25 cellular contexts compared by ENCODE assay signal in genomic region chr12:26346748-26347147, GRCh38.
A peak's percentile ranks its signal among the peaks of the same experiment; 100 is the strongest.
DNase-seq lines count a peak whose midpoint lies in the region; ATAC-seq and TF ChIP-seq lines count a peak whose summit lies in the region.
"Had no signal": no experiment of that assay in that cellular context is flagged by ENCODE, and none has a peak within 500 bp of the region (broad histone marks: within the 10 kb centered on the region; RNA-seq: fewer than 3 reads in every experiment).

No MANE protein-coding gene starts in this region.

- H3K36me3 Mint-ChIP-seq in T-helper 1 cell treated with Interleukin-12 subunit alpha and Interleukin-12 subunit beta and Interleukin-4 antibody, amounts not matched to agents 30 μg/mL and 1 μg/mL, for 36 hours (ENCODE audit: low read depth): no peaks in the 10 kb centered on the region
- H3K36me3 Mint-ChIP-seq: WTC11 had no signal

- no peaks in the 10 kb centered on the region for H3K27me3 Mint-ChIP-seq in T-helper 1 cell treated with Interleukin-12 subunit alpha and Interleukin-12 subunit beta and Interleukin-4 antibody, amounts not matched to agents 30 μg/mL and 1 μg/mL, for 36 hours (ENCODE audit: low read depth)
- H3K27me3 Mint-ChIP-seq: stimulated activated naive CD8-positive, alpha-beta T cell treated with anti-CD3 and anti-CD28 coated beads, Interleukin-15, amount 100 ng/mL, for 72 hours had no signal

- H3F3A ChIP-seq in SK-N-SH (replicated peaks; ENCODE audit: insufficient read depth): peaks cover 4% of the 10 kb centered on the region

- TF ChIP-seq CTCF in SK-N-SH (IDR thresholded peaks at IDR 0.05) (no peak), epithelial cell of esophagus (IDR thresholded peaks at IDR 0.05; ENCODE audit: insufficient read depth, low read depth, low read length, missing control alignments) (peak; percentile 3), osteoblast (IDR thresholded peaks at IDR 0.05; ENCODE audit: extremely low read depth, low read depth, low read length) (no peak)

- H3K9me3 Mint-ChIP-seq in T-helper 1 cell treated with Interleukin-12 subunit alpha and Interleukin-12 subunit beta and Interleukin-4 antibody, amounts not matched to agents 30 μg/mL and 1 μg/mL, for 36 hours: no peaks in the 10 kb centered on the region
- H3K9me3 Mint-ChIP-seq: GM23338; stimulated activated naive CD8-positive, alpha-beta T cell treated with anti-CD3 and anti-CD28 coated beads, Interleukin-15, amount 100 ng/mL, for 72 hours; WTC11 had no signal

- H3K79me2 ChIP-seq in SK-N-SH (ENCODE audit: insufficient read depth) (no peaks in the 10 kb centered on the region), osteoblast (ENCODE audit: insufficient read depth, low read length) (no peaks in the 10 kb centered on the region)

- no peaks in the 10 kb centered on the region for H3K9me3 ChIP-seq in SK-N-SH
- H3K9me3 ChIP-seq in osteoblast (ENCODE audit: low read depth, low read length): no peaks in the 10 kb centered on the region
- no peaks in the 10 kb centered on the region for H3K9me3 ChIP-seq in effector memory CD4-positive, alpha-beta T cell (ENCODE audit: control insufficient read depth, low read length)
- H3K9me3 ChIP-seq: psoas muscle, SJSA1, transverse colon had no signal

- DNase-seq in T-helper 1 cell: no peak
- no peak for DNase-seq in SK-N-SH
- DNase-seq in epithelial cell of esophagus (ENCODE audit: low read depth): no peak
- DNase-seq in osteoblast (ENCODE audit: insufficient read length, low spot score, missing footprints): peak; percentile 54
- no peak for DNase-seq in effector memory CD4-positive, alpha-beta T cell
- DNase-seq: activated CD4-positive, alpha-beta T cell treated with anti-CD3 and anti-CD28 coated beads, Interleukin-2, amount 50 U/mL, for 48 hours; AML-193; cortex of kidney; DMS53; foreskin keratinocyte; GDM1; left colon; mesenchymal stem cell; MM.1S; NCI-H1694; NCI-H524 treated with DMSO at 0.1 percent for 48 hours; psoas muscle; stimulated activated naive CD8-positive, alpha-beta T cell treated with anti-CD3 and anti-CD28 coated beads, Interleukin-15, amount 100 ng/mL, for 72 hours; transverse colon had no signal

- WGBS in SK-N-SH (ENCODE audit: low lambda C conversion rate): 39% methylated on average over 3 of the region's 3 CpGs

- ATAC-seq in HG02938 (IDR thresholded peaks at IDR 0.05; ENCODE audit: unreplicated experiment): no peak
- no peak for ATAC-seq in activated CD4-positive, CD25-positive, alpha-beta regulatory T cell treated with anti-CD3 and anti-CD28 coated beads, Interleukin-2, amount 50 U/mL, for 24 hours
- ATAC-seq: foreskin keratinocyte; GM23338; left colon; psoas muscle; stimulated activated naive CD8-positive, alpha-beta T cell treated with anti-CD3 and anti-CD28 coated beads, Interleukin-15, amount 100 ng/mL, for 72 hours; WTC11 had no signal

- TF ChIP-seq EP300 in SK-N-SH (IDR thresholded peaks at IDR 0.05; ENCODE audit: borderline replicate concordance in 1 of 2, low read depth in 1 of 2, low read length in 1 of 2): no peak

- H3K9ac ChIP-seq in SK-N-SH: no peak overlapping the region

- H2AFZ ChIP-seq in SK-N-SH (ENCODE audit: low read depth) (no peak overlapping the region), osteoblast (ENCODE audit: low read length) (no peak overlapping the region)
- H2AFZ ChIP-seq: GM23338 had no signal

- H3K4me3 ChIP-seq in SK-N-SH (ENCODE audit: low read depth in 2 of 2, low read length in 1 of 2) (no peak overlapping the region), epithelial cell of esophagus (ENCODE audit: low read length) (no peak overlapping the region), osteoblast (ENCODE audit: insufficient read depth, low read length) (no peak overlapping the region)
- H3K4me3 ChIP-seq in effector memory CD4-positive, alpha-beta T cell (ENCODE audit: insufficient read depth, low read depth, low read length, poor library complexity, severe bottlenecking): no peak overlapping the region
- H3K4me3 ChIP-seq: GM23338, psoas muscle, SJSA1, transverse colon had no signal

- CTCF ChIA-PET in SK-N-SH (lab: Yijun Ruan, JAX): interaction anchor here (1.2 kb wide), 1 partner anchor 11 kb away, joined by 3 read pairs; no protein-coding TSS in a partner anchor

- POLR2A ChIA-PET in SK-N-SH (lab: Yijun Ruan, JAX): no interaction called here

- no peaks in the 10 kb centered on the region for H3K9me2 ChIP-seq in SK-N-SH

- H3K27me3 ChIP-seq in SK-N-SH (ENCODE audit: insufficient read depth) (no peaks in the 10 kb centered on the region), osteoblast (ENCODE audit: insufficient read depth, low read length) (no peaks in the 10 kb centered on the region)
- H3K27me3 ChIP-seq in effector memory CD4-positive, alpha-beta T cell (replicated peaks; ENCODE audit: control insufficient read depth, insufficient read depth, low read length, poor library complexity, severe bottlenecking): no peaks in the 10 kb centered on the region
- H3K27me3 ChIP-seq: foreskin keratinocyte, SJSA1, transverse colon had no signal

- H3K27ac ChIP-seq in SK-N-SH (ENCODE audit: low read depth in 2 of 2, low read length in 1 of 2) (no peak overlapping the region; a peak in 1 of 4 replicates), osteoblast (ENCODE audit: low read depth, low read length) (no peak overlapping the region)
- H3K27ac ChIP-seq in effector memory CD4-positive, alpha-beta T cell (ENCODE audit: insufficient read depth, low read length, poor library complexity, severe bottlenecking): no peak overlapping the region
- H3K27ac ChIP-seq: foreskin keratinocyte, psoas muscle, SJSA1, transverse colon had no signal

- H4K20me1 ChIP-seq in SK-N-SH (ENCODE audit: insufficient read depth) (no peaks in the 10 kb centered on the region), osteoblast (ENCODE audit: insufficient read depth, low read length) (no peaks in the 10 kb centered on the region)

- no peaks in the 10 kb centered on the region for H3K36me3 ChIP-seq in SK-N-SH (replicated peaks in 1 of 2; ENCODE audit: control insufficient read depth in 1 of 2, insufficient read depth in 2 of 2, low read length in 1 of 2)
- no peaks in the 10 kb centered on the region for H3K36me3 ChIP-seq in osteoblast (ENCODE audit: insufficient read depth, low read length)
- H3K36me3 ChIP-seq in effector memory CD4-positive, alpha-beta T cell (ENCODE audit: control insufficient read depth, insufficient read depth, low read length): no peaks in the 10 kb centered on the region
- H3K36me3 ChIP-seq: transverse colon had no signal

- no peak for TF ChIP-seq RAD21 in SK-N-SH (IDR thresholded peaks at IDR 0.05; ENCODE audit: low read length)

- H3K4me1 Mint-ChIP-seq in T-helper 1 cell treated with Interleukin-12 subunit alpha and Interleukin-12 subunit beta and Interleukin-4 antibody, amounts not matched to agents 30 μg/mL and 1 μg/mL, for 36 hours (ENCODE audit: low read depth): peaks cover 11% of the 10 kb centered on the region

- no peak overlapping the region for H3K4me3 Mint-ChIP-seq in T-helper 1 cell treated with Interleukin-12 subunit alpha and Interleukin-12 subunit beta and Interleukin-4 antibody, amounts not matched to agents 30 μg/mL and 1 μg/mL, for 36 hours
- H3K4me3 Mint-ChIP-seq: GM23338; stimulated activated naive CD8-positive, alpha-beta T cell treated with anti-CD3 and anti-CD28 coated beads, Interleukin-15, amount 100 ng/mL, for 72 hours; WTC11 had no signal

- H3K4me1 ChIP-seq in SK-N-SH (ENCODE audit: control insufficient read depth in 1 of 2, insufficient read depth in 2 of 2, low read depth in 1 of 2, low read length in 1 of 2) (peaks cover 0 to 3% of the 10 kb centered on the region in 2 experiments; a peak in 1 of 4 replicates), osteoblast (ENCODE audit: insufficient read depth, low read length) (peaks cover 5% of the 10 kb centered on the region)
- no peaks in the 10 kb centered on the region for H3K4me1 ChIP-seq in effector memory CD4-positive, alpha-beta T cell (ENCODE audit: control insufficient read depth, insufficient read depth, low read length, poor library complexity, severe bottlenecking)
- H3K4me1 ChIP-seq: foreskin keratinocyte, psoas muscle, transverse colon had no signal

- H3K4me2 ChIP-seq in SK-N-SH (peak overlapping the region; percentile 25; the same call in 1 of the 2 replicates), osteoblast (ENCODE audit: insufficient read depth, low read length) (no peak overlapping the region)
- H3K4me2 ChIP-seq: GM23338 had no signal

- peak overlapping the region; percentile 8 for H3K27ac Mint-ChIP-seq in T-helper 1 cell treated with Interleukin-12 subunit alpha and Interleukin-12 subunit beta and Interleukin-4 antibody, amounts not matched to agents 30 μg/mL and 1 μg/mL, for 36 hours
- H3K27ac Mint-ChIP-seq: GM23338; stimulated activated naive CD8-positive, alpha-beta T cell treated with anti-CD3 and anti-CD28 coated beads, Interleukin-15, amount 100 ng/mL, for 72 hours; WTC11 had no signal

TF ChIP-seq in SK-N-SH, 30 proteins besides CTCF, POLR2A, EP300 and RAD21:
- TF ChIP-seq, protein P1, sequence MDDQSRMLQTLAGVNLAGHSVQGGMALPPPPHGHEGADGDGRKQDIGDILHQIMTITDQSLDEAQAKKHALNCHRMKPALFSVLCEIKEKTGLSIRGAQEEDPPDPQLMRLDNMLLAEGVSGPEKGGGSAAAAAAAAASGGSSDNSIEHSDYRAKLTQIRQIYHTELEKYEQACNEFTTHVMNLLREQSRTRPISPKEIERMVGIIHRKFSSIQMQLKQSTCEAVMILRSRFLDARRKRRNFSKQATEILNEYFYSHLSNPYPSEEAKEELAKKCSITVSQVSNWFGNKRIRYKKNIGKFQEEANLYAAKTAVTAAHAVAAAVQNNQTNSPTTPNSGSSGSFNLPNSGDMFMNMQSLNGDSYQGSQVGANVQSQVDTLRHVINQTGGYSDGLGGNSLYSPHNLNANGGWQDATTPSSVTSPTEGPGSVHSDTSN (IDR thresholded peaks at IDR 0.05): 0 out of 2 replicates have a peak, but pooled peaks have one; percentile 24
- TF ChIP-seq JUND (IDR thresholded peaks at IDR 0.05) (no peak), USF2 (IDR thresholded peaks at IDR 0.05; ENCODE audit: borderline replicate concordance, low read depth, low read length) (no peak), FOXJ3 (CRISPR knock-in tag; IDR thresholded peaks at IDR 0.05) (no peak)
